11 cellular contexts compared by ENCODE assay signal in the genomic region with DNA sequence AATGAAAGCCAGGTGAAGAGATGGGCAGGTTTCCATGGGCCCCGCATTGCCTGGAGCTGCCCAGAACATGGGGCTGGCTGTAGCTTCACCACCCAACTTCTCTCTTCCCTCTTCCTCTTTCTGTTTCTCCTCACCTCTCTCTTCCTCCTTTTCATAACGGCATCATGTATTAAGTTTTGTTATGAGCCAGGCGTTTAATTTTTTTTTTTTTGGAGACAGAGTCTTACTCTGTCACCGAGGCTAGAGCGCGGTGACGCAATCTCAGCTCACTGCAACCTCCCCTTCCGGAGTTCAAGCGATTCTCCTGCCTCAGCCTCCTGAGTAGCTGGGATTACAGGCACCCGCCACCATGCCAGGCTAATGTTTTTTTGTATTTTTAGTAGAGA. TPM values are rescaled to one million over a fixed set of nuclear protein-coding genes. Genes with fewer than 3 reads are reported as not detected.
DNase-seq lines count a peak whose midpoint lies in the region; ATAC-seq and TF ChIP-seq lines count a peak whose summit lies in the region.
"Had no signal": no experiment of that assay in that cellular context is flagged by ENCODE, and none has a peak within 500 bp of the region (broad histone marks: within the 10 kb centered on the region; RNA-seq: fewer than 3 reads in every experiment).

No MANE protein-coding gene starts in this region.

- no peaks in the 10 kb centered on the region for H3K36me3 Mint-ChIP-seq in CD8-positive, alpha-beta memory T cell
- H3K36me3 Mint-ChIP-seq in T-helper 2 cell treated with Interferon-gamma antibody and Interleukin-4, amounts not matched to agents 5 μg/mL and 100 μg/mL, for 36 hours (ENCODE audit: low read depth) = no peaks in the 10 kb centered on the region

- H3K36me3 ChIP-seq in OCI-LY7 (ENCODE audit: insufficient read depth, low read length) (no peaks in the 10 kb centered on the region), right lobe of liver (no peaks in the 10 kb centered on the region), H7 (replicated peaks; ENCODE audit: control insufficient read depth, insufficient read depth, low read length) (no peaks in the 10 kb centered on the region)
- no peaks in the 10 kb centered on the region for H3K36me3 ChIP-seq in CD8-positive, alpha-beta memory T cell (ENCODE audit: insufficient read depth, low read length)

- no TSS peak for BruUV-seq in OCI-LY7 (replicated peaks; lab: Mats Ljungman, UMichigan)

- peak overlapping the region; percentile 73 for H2AFZ ChIP-seq in OCI-LY7 (ENCODE audit: low read length)

- H3K9me2 ChIP-seq in OCI-LY7 (ENCODE audit: insufficient read depth, low read length) = no peaks in the 10 kb centered on the region

- no peak for TF ChIP-seq POLR2A in GM18505 (IDR thresholded peaks at IDR 0.05; ENCODE audit: borderline replicate concordance, extremely low read depth, insufficient read depth, insufficient read length)
- TF ChIP-seq POLR2A in right lobe of liver (IDR thresholded peaks at IDR 0.05) = no peak

- H3K9me3 ChIP-seq in OCI-LY7 (ENCODE audit: low read length) (no peaks in the 10 kb centered on the region), right lobe of liver (no peaks in the 10 kb centered on the region)
- H3K9me3 ChIP-seq in CD8-positive, alpha-beta memory T cell (ENCODE audit: low read length) = no peaks in the 10 kb centered on the region

- no peak overlapping the region; the same call in 1 of the 2 replicates for H3K4me2 ChIP-seq in OCI-LY7 (ENCODE audit: low read length)

- no peak overlapping the region for H3K27ac Mint-ChIP-seq in CD8-positive, alpha-beta memory T cell
- no peak overlapping the region for H3K27ac Mint-ChIP-seq in T-helper 2 cell treated with Interferon-gamma antibody and Interleukin-4, amounts not matched to agents 5 μg/mL and 100 μg/mL, for 36 hours

- no peak overlapping the region for H3K4me3 Mint-ChIP-seq in CD8-positive, alpha-beta memory T cell
- H3K4me3 Mint-ChIP-seq in T-helper 2 cell treated with Interferon-gamma antibody and Interleukin-4, amounts not matched to agents 5 μg/mL and 100 μg/mL, for 36 hours = no peak overlapping the region

- H3K4me1 ChIP-seq in OCI-LY7 (ENCODE audit: insufficient read depth, low read length, poor library complexity, severe bottlenecking) (peaks cover 46% of the 10 kb centered on the region), right lobe of liver (no peaks in the 10 kb centered on the region)
- H3K4me1 ChIP-seq in CD8-positive, alpha-beta memory T cell (ENCODE audit: insufficient read depth, low read length) = no peaks in the 10 kb centered on the region

- no peaks in the 10 kb centered on the region for H3K79me2 ChIP-seq in OCI-LY7 (ENCODE audit: insufficient read depth, low read depth, low read length)

- H3K27me3 ChIP-seq in right lobe of liver (no peaks in the 10 kb centered on the region), H7 (ENCODE audit: control insufficient read depth, insufficient read depth, low read length) (no peaks in the 10 kb centered on the region)
- H3K27me3 ChIP-seq in CD8-positive, alpha-beta memory T cell (ENCODE audit: insufficient read depth, low read length, poor library complexity, severe bottlenecking) = no peaks in the 10 kb centered on the region

- DNase-seq in OCI-LY7 (ENCODE audit: low spot score) (peak; percentile 22), right lobe of liver (peak in 2 of 3 donors; percentile 52 to 68), H7 (no peak), T1000 (lab: John Stamatoyannopoulos, UW) (no peak)
- no peak for DNase-seq in CD8-positive, alpha-beta memory T cell
- DNase-seq in T-helper 2 cell treated with Interferon-gamma antibody and Interleukin-4, amounts not matched to agents 5 μg/mL and 100 μg/mL, for 36 hours (ENCODE audit: low spot score) = no peak
- DNase-seq: activated naive CD4-positive, alpha-beta T cell; NCI-H1436; stimulated activated naive CD4-positive, alpha-beta T cell had no signal

- H3K9me3 Mint-ChIP-seq in CD8-positive, alpha-beta memory T cell = no peaks in the 10 kb centered on the region
- no peaks in the 10 kb centered on the region for H3K9me3 Mint-ChIP-seq in T-helper 2 cell treated with Interferon-gamma antibody and Interleukin-4, amounts not matched to agents 5 μg/mL and 100 μg/mL, for 36 hours

- ATAC-seq in GM18505 (IDR thresholded peaks at IDR 0.05; ENCODE audit: unreplicated experiment) = peak; percentile 60
- peak; percentile 47 for ATAC-seq in GM21825 (IDR thresholded peaks at IDR 0.05; ENCODE audit: unreplicated experiment)
- ATAC-seq in right lobe of liver = peak; percentile 29 to 63 (median 38)

- intact Hi-C loops in OCI-LY7 (cut with micrococcal nuclease; ENCODE audit: unreplicated experiment) (loop anchor here (10.0 kb wide), 1 partner anchor 642 kb away; no protein-coding TSS in a partner anchor), right lobe of liver (cut with DNase I) (loop anchor here (5.0 kb wide), 1 partner anchor 145 kb away; no protein-coding TSS in a partner anchor)

- no peak overlapping the region for H3K27ac ChIP-seq in OCI-LY7 (ENCODE audit: low read depth, low read length, poor library complexity, severe bottlenecking)
- no peak overlapping the region for H3K27ac ChIP-seq in right lobe of liver
- no peak overlapping the region for H3K27ac ChIP-seq in CD8-positive, alpha-beta memory T cell (ENCODE audit: low read depth, low read length)

- CTCF ChIA-PET in OCI-LY7 (lab: Charles Lee; ENCODE audit: unreplicated experiment) = interaction anchor here (1.0 to 1.4 kb wide), 5 partner anchors 9 to 223 kb away, joined by 3 to 5 read pairs (median 3); no protein-coding TSS in a partner anchor
- CTCF ChIA-PET in CD8-positive, alpha-beta memory T cell (lab: Charles Lee) = interaction anchor here (1.0 to 2.1 kb wide), 8 partner anchors 12 to 147 kb away, joined by 3 to 24 read pairs (median 3); no protein-coding TSS in a partner anchor

- no peak for TF ChIP-seq CTCF in OCI-LY7 (conservative IDR thresholded peaks at IDR 0.05; ENCODE audit: low read length)
- no peak for TF ChIP-seq CTCF in right lobe of liver (IDR thresholded peaks at IDR 0.05)

- H3K4me1 Mint-ChIP-seq in CD8-positive, alpha-beta memory T cell = peaks cover 3 to 10% (median 6%) of the 10 kb centered on the region in 3 donors
- H3K4me1 Mint-ChIP-seq in T-helper 2 cell treated with Interferon-gamma antibody and Interleukin-4, amounts not matched to agents 5 μg/mL and 100 μg/mL, for 36 hours (ENCODE audit: low read depth) = peaks cover 13% of the 10 kb centered on the region

- H3K27me3 Mint-ChIP-seq in CD8-positive, alpha-beta memory T cell = peaks cover 3 to 10% of the 10 kb centered on the region in 2 donors
- H3K27me3 Mint-ChIP-seq in T-helper 2 cell treated with Interferon-gamma antibody and Interleukin-4, amounts not matched to agents 5 μg/mL and 100 μg/mL, for 36 hours (ENCODE audit: low read depth) = peaks cover under 1% of the 10 kb centered on the region

- H3K4me3 ChIP-seq in OCI-LY7 (ENCODE audit: low read depth, low read length, poor library complexity, severe bottlenecking) (no peak overlapping the region), right lobe of liver (no peak overlapping the region), H7 (ENCODE audit: insufficient read depth, low read depth, low read length) (no peak overlapping the region)
- no peak overlapping the region for H3K4me3 ChIP-seq in CD8-positive, alpha-beta memory T cell (ENCODE audit: low read length)

- WGBS in right lobe of liver (ENCODE audit: insufficient coverage, low coverage, low lambda C conversion rate, missing lambda C conversion rate) = 33% methylated on average over 2 of the region's 10 CpGs

- no peaks in the 10 kb centered on the region for H4K20me1 ChIP-seq in OCI-LY7 (ENCODE audit: insufficient read depth, low read length)

- POLR2A ChIA-PET in OCI-LY7 (lab: Charles Lee) = interaction anchor here (0.7 to 2.0 kb wide), 10 partner anchors 8 to 202 kb away, joined by 3 to 7 read pairs (median 4); a partner anchor contains a TSS
- POLR2A ChIA-PET in CD8-positive, alpha-beta memory T cell (lab: Charles Lee) = no interaction called here

RNA-seq across cellular contexts. Expression of a gene that starts 13.0 kb away (rescaled TPM):
- total RNA-seq in OCI-LY7 (2014; rRNA removed; shearing (Covaris generic)) = 0.51 TPM in 1 of 2 replicates, not detected in the other
- total RNA-seq in OCI-LY7 (2022) (not detected in 2 replicates), right lobe of liver (not detected)
- not detected for total RNA-seq in CD8-positive, alpha-beta memory T cell
- not detected for polyA plus RNA-seq in CD8-positive, alpha-beta memory T cell
- total RNA-seq in H7 (2014; rRNA removed; shearing (Covaris generic)) = not detected in 2 replicates

RNA-seq across cellular contexts. Expression of a gene that starts 37.5 kb away (rescaled TPM):
- 48.1 and 68.3 TPM in 2 replicates for total RNA-seq in OCI-LY7 (2014; rRNA removed; shearing (Covaris generic))
- total RNA-seq in OCI-LY7 (2022) (69.6 and 86.0 TPM in 2 replicates), right lobe of liver (10 to 100 TPM; 28.8 to 42.6 (median 38.1) TPM)
- 10 to 100 TPM; 70.6 to 83.6 TPM for total RNA-seq in CD8-positive, alpha-beta memory T cell
- 91.5 TPM for polyA plus RNA-seq in CD8-positive, alpha-beta memory T cell
- total RNA-seq in H7 (2014; rRNA removed; shearing (Covaris generic)) = 27.8 and 28.7 TPM in 2 replicates

RNA-seq across cellular contexts. Expression of a gene that starts 37.8 kb away (rescaled TPM):
- total RNA-seq in OCI-LY7 (2014; rRNA removed; shearing (Covaris generic)) = 31.2 and 39.7 TPM in 2 replicates
- 50.1 and 51.5 TPM in 2 replicates for total RNA-seq in OCI-LY7 (2022)
- 10 to 100 TPM; 19.7 to 30.3 (median 26.0) TPM for total RNA-seq in right lobe of liver
- total RNA-seq in CD8-positive, alpha-beta memory T cell = 10 to 100 TPM; 54.3 to 55.0 TPM
- 42.6 TPM for polyA plus RNA-seq in CD8-positive, alpha-beta memory T cell
- total RNA-seq in H7 (2014; rRNA removed; shearing (Covaris generic)) = 44.6 and 60.0 TPM in 2 replicates

RNA-seq across cellular contexts. Expression of a gene that starts 59.9 kb away (rescaled TPM):
- 8.1 and 12.8 TPM in 2 replicates for total RNA-seq in OCI-LY7 (2014; rRNA removed; shearing (Covaris generic))
- 38.7 and 43.7 TPM in 2 replicates for total RNA-seq in OCI-LY7 (2022)
- 100 to 1,000 TPM in 1 of 6 experiments, 10 to 100 TPM in 5; 48.5 to 145 (median 79.5) TPM for total RNA-seq in right lobe of liver
- 10 to 100 TPM; 38.0 to 38.3 TPM for total RNA-seq in CD8-positive, alpha-beta memory T cell
- polyA plus RNA-seq in CD8-positive, alpha-beta memory T cell = 41.6 TPM
- total RNA-seq in H7 (2014; rRNA removed; shearing (Covaris generic)) = 5.5 and 6.7 TPM in 2 replicates

Comparison
In these comparisons a context has a peak if more than half of its experiments do, and no peak if none do; other contexts are left out.
1. DNase-seq: peak in OCI-LY7 (single experiment) and right lobe of liver (2 of 3); none in CD8-positive, alpha-beta memory T cell (0 of 5), H7 (single experiment), T-helper 2 cell treated with Interferon-gamma antibody and Interleukin-4, amounts not matched to agents 5 μg/mL and 100 μg/mL, for 36 hours (single experiment) and T1000 (single experiment).
2. Peak in every context shown above with its lines, with median percentiles within 50 percentile points of each other: ATAC-seq.